1 cellular context compared by ENCODE assay signal in the genomic region with DNA sequence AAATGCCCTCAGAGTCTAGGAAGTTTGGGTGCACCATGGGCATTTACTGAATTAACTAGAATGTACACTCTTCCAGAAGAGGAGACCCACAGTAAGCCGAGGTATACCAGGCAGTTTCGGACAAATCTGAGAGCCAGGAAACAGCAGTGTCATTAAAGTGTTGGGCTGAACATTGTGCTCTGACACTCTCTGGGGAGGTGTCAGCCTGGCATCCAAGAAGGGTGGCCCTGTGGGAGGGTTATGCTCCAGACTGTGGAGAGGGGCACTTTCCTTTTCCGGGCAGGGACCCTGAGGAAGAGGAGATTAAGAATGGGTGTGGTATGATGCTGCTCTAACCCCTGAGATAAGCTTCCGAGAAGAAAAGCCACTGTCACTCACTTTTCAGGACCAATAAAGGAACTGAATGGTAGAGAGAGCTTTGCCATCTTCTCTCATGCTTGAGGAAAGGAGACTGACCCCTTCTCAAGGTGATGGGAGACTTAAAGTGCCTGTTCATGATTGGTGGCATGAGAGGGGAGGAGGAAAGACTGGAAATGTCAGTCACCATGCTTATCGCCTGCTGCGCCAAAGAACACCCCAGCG.
TF ChIP-seq lines count a peak whose summit lies in the region.

No MANE protein-coding gene starts in this region.

TF ChIP-seq in K562, 482 proteins besides CTCF, POLR2A, EP300 and RAD21 (continued from another document):
- TF ChIP-seq PKNOX1 (IDR thresholded peaks at IDR 0.05) (peak; percentile 93), RFX7 (CRISPR knock-in tag; IDR thresholded peaks at IDR 0.05) (no peak), NR4A1 (CRISPR knock-in tag; IDR thresholded peaks at IDR 0.05) (no peak), NR4A1 (tag; IDR thresholded peaks at IDR 0.05) (no peak), HDAC3 (IDR thresholded peaks at IDR 0.05; ENCODE audit: borderline replicate concordance, partially characterized antibody) (no peak), RBFOX2 (IDR thresholded peaks at IDR 0.05; ENCODE audit: low read depth, low read length) (no peak), STAT5A (IDR thresholded peaks at IDR 0.05; ENCODE audit: borderline replicate concordance, low read length) (0 out of 2 replicates have a peak, but pooled peaks have one; percentile 17), TAF9B (IDR thresholded peaks at IDR 0.05; ENCODE audit: partially characterized antibody) (no peak), CREB5 (CRISPR knock-in tag; IDR thresholded peaks at IDR 0.05) (no peak), CEBPG (CRISPR knock-in tag; IDR thresholded peaks at IDR 0.05) (no peak), CEBPG (tag; conservative IDR thresholded peaks at IDR 0.05 in 1 of 2, IDR thresholded peaks at IDR 0.05 in 1 of 2) (no peak), ZNF445 (CRISPR knock-in tag; IDR thresholded peaks at IDR 0.05; ENCODE audit: low read depth) (no peak)
- TF ChIP-seq, protein P1, sequence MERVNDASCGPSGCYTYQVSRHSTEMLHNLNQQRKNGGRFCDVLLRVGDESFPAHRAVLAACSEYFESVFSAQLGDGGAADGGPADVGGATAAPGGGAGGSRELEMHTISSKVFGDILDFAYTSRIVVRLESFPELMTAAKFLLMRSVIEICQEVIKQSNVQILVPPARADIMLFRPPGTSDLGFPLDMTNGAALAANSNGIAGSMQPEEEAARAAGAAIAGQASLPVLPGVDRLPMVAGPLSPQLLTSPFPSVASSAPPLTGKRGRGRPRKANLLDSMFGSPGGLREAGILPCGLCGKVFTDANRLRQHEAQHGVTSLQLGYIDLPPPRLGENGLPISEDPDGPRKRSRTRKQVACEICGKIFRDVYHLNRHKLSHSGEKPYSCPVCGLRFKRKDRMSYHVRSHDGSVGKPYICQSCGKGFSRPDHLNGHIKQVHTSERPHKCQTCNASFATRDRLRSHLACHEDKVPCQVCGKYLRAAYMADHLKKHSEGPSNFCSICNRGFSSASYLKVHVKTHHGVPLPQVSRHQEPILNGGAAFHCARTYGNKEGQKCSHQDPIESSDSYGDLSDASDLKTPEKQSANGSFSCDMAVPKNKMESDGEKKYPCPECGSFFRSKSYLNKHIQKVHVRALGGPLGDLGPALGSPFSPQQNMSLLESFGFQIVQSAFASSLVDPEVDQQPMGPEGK (CRISPR knock-in tag; IDR thresholded peaks at IDR 0.05; ENCODE audit: borderline replicate concordance): no peak
- TF ChIP-seq, protein P2, sequence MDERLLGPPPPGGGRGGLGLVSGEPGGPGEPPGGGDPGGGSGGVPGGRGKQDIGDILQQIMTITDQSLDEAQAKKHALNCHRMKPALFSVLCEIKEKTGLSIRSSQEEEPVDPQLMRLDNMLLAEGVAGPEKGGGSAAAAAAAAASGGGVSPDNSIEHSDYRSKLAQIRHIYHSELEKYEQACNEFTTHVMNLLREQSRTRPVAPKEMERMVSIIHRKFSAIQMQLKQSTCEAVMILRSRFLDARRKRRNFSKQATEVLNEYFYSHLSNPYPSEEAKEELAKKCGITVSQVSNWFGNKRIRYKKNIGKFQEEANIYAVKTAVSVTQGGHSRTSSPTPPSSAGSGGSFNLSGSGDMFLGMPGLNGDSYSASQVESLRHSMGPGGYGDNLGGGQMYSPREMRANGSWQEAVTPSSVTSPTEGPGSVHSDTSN (CRISPR knock-in tag; IDR thresholded peaks at IDR 0.05; ENCODE audit: low read depth): no peak
- TF ChIP-seq, protein P2 (tag; conservative IDR thresholded peaks at IDR 0.05; ENCODE audit: low read depth): 0 out of 2 replicates have a peak, but pooled peaks have one; percentile 42
- TF ChIP-seq, protein P3, sequence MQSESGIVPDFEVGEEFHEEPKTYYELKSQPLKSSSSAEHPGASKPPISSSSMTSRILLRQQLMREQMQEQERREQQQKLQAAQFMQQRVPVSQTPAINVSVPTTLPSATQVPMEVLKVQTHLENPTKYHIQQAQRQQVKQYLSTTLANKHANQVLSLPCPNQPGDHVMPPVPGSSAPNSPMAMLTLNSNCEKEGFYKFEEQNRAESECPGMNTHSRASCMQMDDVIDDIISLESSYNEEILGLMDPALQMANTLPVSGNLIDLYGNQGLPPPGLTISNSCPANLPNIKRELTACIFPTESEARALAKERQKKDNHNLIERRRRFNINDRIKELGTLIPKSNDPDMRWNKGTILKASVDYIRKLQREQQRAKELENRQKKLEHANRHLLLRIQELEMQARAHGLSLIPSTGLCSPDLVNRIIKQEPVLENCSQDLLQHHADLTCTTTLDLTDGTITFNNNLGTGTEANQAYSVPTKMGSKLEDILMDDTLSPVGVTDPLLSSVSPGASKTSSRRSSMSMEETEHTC (IDR thresholded peaks at IDR 0.05): no peak
- TF ChIP-seq, protein P4, sequence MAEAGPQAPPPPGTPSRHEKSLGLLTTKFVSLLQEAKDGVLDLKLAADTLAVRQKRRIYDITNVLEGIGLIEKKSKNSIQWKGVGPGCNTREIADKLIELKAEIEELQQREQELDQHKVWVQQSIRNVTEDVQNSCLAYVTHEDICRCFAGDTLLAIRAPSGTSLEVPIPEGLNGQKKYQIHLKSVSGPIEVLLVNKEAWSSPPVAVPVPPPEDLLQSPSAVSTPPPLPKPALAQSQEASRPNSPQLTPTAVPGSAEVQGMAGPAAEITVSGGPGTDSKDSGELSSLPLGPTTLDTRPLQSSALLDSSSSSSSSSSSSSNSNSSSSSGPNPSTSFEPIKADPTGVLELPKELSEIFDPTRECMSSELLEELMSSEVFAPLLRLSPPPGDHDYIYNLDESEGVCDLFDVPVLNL (CRISPR knock-in tag; IDR thresholded peaks at IDR 0.05; ENCODE audit: low read depth): no peak
